In the genomic region with DNA sequence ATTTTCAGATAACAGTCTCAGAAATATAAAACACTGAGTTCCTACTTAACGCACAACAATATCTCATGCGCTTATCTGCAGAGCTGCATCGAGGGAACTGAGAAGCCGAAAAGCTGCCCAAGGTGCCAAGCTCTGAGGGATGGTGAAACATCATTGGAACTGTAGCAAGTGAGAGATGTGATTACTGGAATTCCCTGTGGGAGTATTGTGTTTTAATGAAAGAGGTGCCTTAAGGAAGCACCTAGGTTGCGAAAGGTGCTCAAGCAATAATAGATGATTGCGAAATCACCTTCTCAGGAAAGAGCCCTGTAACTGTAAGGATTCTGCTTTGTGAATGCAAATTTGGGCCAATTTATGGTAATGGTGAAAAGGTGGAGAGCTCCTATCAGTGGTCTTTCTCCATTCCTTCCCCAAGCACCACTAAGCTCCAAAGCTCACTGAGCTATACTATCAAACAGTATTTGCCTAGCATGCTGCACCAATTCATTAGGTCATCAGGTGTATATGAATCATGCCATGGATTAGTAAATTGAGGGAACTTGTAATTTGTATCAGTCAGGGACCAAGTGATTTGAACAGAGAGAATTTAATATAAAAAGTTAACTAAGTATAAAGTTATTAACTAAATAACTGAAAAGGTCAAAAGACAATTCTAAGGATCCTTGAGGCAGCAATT, we compare ENCODE assay signal across 1 cellular context.
TF ChIP-seq lines count a peak whose summit lies in the region.

No MANE protein-coding gene starts in this region.

TF ChIP-seq in HepG2, 621 proteins besides CTCF, POLR2A, EP300 and RAD21 (continued from another document):
- TF ChIP-seq, protein P1, sequence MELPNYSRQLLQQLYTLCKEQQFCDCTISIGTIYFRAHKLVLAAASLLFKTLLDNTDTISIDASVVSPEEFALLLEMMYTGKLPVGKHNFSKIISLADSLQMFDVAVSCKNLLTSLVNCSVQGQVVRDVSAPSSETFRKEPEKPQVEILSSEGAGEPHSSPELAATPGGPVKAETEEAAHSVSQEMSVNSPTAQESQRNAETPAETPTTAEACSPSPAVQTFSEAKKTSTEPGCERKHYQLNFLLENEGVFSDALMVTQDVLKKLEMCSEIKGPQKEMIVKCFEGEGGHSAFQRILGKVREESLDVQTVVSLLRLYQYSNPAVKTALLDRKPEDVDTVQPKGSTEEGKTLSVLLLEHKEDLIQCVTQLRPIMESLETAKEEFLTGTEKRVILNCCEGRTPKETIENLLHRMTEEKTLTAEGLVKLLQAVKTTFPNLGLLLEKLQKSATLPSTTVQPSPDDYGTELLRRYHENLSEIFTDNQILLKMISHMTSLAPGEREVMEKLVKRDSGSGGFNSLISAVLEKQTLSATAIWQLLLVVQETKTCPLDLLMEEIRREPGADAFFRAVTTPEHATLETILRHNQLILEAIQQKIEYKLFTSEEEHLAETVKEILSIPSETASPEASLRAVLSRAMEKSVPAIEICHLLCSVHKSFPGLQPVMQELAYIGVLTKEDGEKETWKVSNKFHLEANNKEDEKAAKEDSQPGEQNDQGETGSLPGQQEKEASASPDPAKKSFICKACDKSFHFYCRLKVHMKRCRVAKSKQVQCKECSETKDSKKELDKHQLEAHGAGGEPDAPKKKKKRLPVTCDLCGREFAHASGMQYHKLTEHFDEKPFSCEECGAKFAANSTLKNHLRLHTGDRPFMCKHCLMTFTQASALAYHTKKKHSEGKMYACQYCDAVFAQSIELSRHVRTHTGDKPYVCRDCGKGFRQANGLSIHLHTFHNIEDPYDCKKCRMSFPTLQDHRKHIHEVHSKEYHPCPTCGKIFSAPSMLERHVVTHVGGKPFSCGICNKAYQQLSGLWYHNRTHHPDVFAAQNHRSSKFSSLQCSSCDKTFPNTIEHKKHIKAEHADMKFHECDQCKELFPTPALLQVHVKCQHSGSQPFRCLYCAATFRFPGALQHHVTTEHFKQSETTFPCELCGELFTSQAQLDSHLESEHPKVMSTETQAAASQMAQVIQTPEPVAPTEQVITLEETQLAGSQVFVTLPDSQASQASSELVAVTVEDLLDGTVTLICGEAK (IDR thresholded peaks at IDR 0.05): no peak
- TF ChIP-seq, protein P1 (CRISPR knock-in tag; IDR thresholded peaks at IDR 0.05): no peak
- TF ChIP-seq CEBPB (IDR thresholded peaks at IDR 0.05; ENCODE audit: borderline replicate concordance, low read depth, low read length) (peak; percentile 89), ZNF572 (CRISPR knock-in tag; IDR thresholded peaks at IDR 0.05) (no peak), HNRNPUL1 (IDR thresholded peaks at IDR 0.05; ENCODE audit: low read depth, low read length) (no peak), ZSCAN22 (CRISPR knock-in tag; IDR thresholded peaks at IDR 0.05) (no peak), CEBPG (CRISPR knock-in tag; IDR thresholded peaks at IDR 0.05) (0 out of 2 replicates have a peak, but pooled peaks have one; percentile 13), EED (CRISPR knock-in tag; IDR thresholded peaks at IDR 0.05) (no peak), ZNF562 (CRISPR knock-in tag; IDR thresholded peaks at IDR 0.05; ENCODE audit: borderline replicate concordance) (no peak)
- TF ChIP-seq, protein P2, sequence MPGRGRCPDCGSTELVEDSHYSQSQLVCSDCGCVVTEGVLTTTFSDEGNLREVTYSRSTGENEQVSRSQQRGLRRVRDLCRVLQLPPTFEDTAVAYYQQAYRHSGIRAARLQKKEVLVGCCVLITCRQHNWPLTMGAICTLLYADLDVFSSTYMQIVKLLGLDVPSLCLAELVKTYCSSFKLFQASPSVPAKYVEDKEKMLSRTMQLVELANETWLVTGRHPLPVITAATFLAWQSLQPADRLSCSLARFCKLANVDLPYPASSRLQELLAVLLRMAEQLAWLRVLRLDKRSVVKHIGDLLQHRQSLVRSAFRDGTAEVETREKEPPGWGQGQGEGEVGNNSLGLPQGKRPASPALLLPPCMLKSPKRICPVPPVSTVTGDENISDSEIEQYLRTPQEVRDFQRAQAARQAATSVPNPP (CRISPR knock-in tag; IDR thresholded peaks at IDR 0.05): no peak
- TF ChIP-seq, protein P3, sequence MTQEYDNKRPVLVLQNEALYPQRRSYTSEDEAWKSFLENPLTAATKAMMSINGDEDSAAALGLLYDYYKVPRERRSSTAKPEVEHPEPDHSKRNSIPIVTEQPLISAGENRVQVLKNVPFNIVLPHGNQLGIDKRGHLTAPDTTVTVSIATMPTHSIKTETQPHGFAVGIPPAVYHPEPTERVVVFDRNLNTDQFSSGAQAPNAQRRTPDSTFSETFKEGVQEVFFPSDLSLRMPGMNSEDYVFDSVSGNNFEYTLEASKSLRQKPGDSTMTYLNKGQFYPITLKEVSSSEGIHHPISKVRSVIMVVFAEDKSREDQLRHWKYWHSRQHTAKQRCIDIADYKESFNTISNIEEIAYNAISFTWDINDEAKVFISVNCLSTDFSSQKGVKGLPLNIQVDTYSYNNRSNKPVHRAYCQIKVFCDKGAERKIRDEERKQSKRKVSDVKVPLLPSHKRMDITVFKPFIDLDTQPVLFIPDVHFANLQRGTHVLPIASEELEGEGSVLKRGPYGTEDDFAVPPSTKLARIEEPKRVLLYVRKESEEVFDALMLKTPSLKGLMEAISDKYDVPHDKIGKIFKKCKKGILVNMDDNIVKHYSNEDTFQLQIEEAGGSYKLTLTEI (CRISPR knock-in tag; conservative IDR thresholded peaks at IDR 0.05): no peak
- TF ChIP-seq, protein P4, sequence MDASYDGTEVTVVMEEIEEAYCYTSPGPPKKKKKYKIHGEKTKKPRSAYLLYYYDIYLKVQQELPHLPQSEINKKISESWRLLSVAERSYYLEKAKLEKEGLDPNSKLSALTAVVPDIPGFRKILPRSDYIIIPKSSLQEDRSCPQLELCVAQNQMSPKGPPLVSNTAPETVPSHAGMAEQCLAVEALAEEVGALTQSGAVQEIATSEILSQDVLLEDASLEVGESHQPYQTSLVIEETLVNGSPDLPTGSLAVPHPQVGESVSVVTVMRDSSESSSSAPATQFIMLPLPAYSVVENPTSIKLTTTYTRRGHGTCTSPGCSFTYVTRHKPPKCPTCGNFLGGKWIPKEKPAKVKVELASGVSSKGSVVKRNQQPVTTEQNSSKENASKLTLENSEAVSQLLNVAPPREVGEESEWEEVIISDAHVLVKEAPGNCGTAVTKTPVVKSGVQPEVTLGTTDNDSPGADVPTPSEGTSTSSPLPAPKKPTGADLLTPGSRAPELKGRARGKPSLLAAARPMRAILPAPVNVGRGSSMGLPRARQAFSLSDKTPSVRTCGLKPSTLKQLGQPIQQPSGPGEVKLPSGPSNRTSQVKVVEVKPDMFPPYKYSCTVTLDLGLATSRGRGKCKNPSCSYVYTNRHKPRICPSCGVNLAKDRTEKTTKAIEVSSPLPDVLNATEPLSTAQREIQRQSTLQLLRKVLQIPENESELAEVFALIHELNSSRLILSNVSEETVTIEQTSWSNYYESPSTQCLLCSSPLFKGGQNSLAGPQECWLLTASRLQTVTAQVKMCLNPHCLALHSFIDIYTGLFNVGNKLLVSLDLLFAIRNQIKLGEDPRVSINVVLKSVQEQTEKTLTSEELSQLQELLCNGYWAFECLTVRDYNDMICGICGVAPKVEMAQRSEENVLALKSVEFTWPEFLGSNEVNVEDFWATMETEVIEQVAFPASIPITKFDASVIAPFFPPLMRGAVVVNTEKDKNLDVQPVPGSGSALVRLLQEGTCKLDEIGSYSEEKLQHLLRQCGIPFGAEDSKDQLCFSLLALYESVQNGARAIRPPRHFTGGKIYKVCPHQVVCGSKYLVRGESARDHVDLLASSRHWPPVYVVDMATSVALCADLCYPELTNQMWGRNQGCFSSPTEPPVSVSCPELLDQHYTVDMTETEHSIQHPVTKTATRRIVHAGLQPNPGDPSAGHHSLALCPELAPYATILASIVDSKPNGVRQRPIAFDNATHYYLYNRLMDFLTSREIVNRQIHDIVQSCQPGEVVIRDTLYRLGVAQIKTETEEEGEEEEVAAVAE (CRISPR knock-in tag; IDR thresholded peaks at IDR 0.05; ENCODE audit: borderline replicate concordance): no peak
